ENCODE assay signal across 1 cellular context in genomic region chr11:120236169-120237107, GRCh38.
TF ChIP-seq lines count a peak whose summit lies in the region.

No MANE protein-coding gene starts in this region.

TF ChIP-seq in HepG2, 621 proteins besides CTCF, POLR2A, EP300 and RAD21:
- TF ChIP-seq E2F1 (CRISPR knock-in tag; IDR thresholded peaks at IDR 0.05) (no peak), GPN1 (CRISPR knock-in tag; IDR thresholded peaks at IDR 0.05; ENCODE audit: borderline replicate concordance) (no peak), HNRNPLL (IDR thresholded peaks at IDR 0.05; ENCODE audit: low read depth, low read length, poor library complexity, severe bottlenecking) (no peak), SNAI1 (CRISPR knock-in tag; IDR thresholded peaks at IDR 0.05; ENCODE audit: borderline replicate concordance) (no peak), ZNF550 (CRISPR knock-in tag; IDR thresholded peaks at IDR 0.05; ENCODE audit: borderline replicate concordance) (no peak), ZFP36 (IDR thresholded peaks at IDR 0.05; ENCODE audit: borderline replicate concordance, low read depth, low read length, partially characterized antibody) (no peak), ZNF770 (CRISPR knock-in tag; IDR thresholded peaks at IDR 0.05) (no peak), CC2D1A (CRISPR knock-in tag; IDR thresholded peaks at IDR 0.05) (no peak), ZNF362 (CRISPR knock-in tag; IDR thresholded peaks at IDR 0.05; ENCODE audit: borderline replicate concordance) (no peak)
